24 cellular contexts compared by ENCODE assay signal in the genomic region with DNA sequence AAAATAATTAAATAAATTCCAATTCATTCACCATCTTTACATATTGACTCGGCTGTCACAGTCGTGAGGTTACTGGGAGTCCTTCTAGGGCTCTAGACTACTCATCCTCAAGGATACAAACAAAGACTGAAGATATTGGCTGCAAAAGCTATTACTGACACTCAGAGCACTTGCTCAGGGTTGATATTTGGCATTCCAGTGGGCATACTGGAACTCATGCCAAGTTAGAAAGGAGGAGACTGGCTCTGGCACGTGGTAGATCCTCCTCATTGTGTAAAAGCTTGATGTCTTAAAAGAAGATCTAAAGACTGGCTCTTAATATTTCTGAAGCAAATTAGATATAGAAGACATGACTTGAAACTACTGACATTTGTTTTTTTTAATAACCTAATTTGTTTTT.
"Had no signal": no experiment of that assay in that cellular context is flagged by ENCODE, and none has a peak within 500 bp of the region (broad histone marks: within the 10 kb centered on the region; RNA-seq: fewer than 3 reads in every experiment).

No MANE protein-coding gene starts in this region.

- H3K9me3 Mint-ChIP-seq: memory B cell; neural progenitor cell; T-helper 2 cell treated with Interferon-gamma antibody and Interleukin-4, amounts not matched to agents 5 μg/mL and 100 μg/mL, for 36 hours had no signal

- DNase-seq: activated CD4-positive, alpha-beta T cell treated with anti-CD3 and anti-CD28 coated beads for 36 hours; activated CD4-positive, alpha-beta T cell treated with anti-CD3 and anti-CD28 coated beads, Interleukin-2, amount 50 U/mL, for 4 hours; activated CD4-positive, CD25-positive, alpha-beta regulatory T cell; activated naive CD4-positive, alpha-beta T cell; activated T-cell treated with anti-CD3 and anti-CD28 coated beads for 4 hours; activated T-cell treated with anti-CD3 and anti-CD28 coated beads, Interleukin-2, amount 50 U/mL, for 72 hours; anterior cingulate cortex; dermis blood vessel endothelial cell; effector CD4-positive, alpha-beta T cell; foreskin keratinocyte; heart right ventricle; midbrain; natural killer cell; occipital lobe; stimulated activated CD4-positive, alpha-beta T cell treated with anti-CD3 and anti-CD28 coated beads, Interleukin-15, amount 100 ng/mL, for 24 hours; T-helper 1 cell had no signal

- H3K27ac Mint-ChIP-seq: activated CD4-positive, alpha-beta T cell treated with anti-CD3 and anti-CD28 coated beads for 36 hours; activated naive CD8-positive, alpha-beta T cell; activated T-cell treated with anti-CD3 and anti-CD28 coated beads, Interleukin-2, amount 50 U/mL, for 72 hours; memory B cell; natural killer cell; neural progenitor cell; T-helper 2 cell treated with Interferon-gamma antibody and Interleukin-4, amounts not matched to agents 5 μg/mL and 100 μg/mL, for 36 hours had no signal

- H3K27ac ChIP-seq: foreskin keratinocyte, heart right ventricle, neural progenitor cell, right atrium auricular region, tibial nerve had no signal

- H3K36me3 Mint-ChIP-seq: activated naive CD8-positive, alpha-beta T cell; natural killer cell; neural progenitor cell had no signal

- ATAC-seq: activated CD4-positive, alpha-beta T cell treated with anti-CD3 and anti-CD28 coated beads for 36 hours; activated T-cell treated with anti-CD3 and anti-CD28 coated beads, Interleukin-2, amount 50 U/mL, for 72 hours; foreskin keratinocyte; heart right ventricle; natural killer cell had no signal

- H3K27me3 ChIP-seq: esophagus muscularis mucosa, foreskin keratinocyte, heart right ventricle, neural progenitor cell, right atrium auricular region, tibial nerve had no signal

- H3K4me1 ChIP-seq: foreskin keratinocyte, heart right ventricle, neural progenitor cell, right atrium auricular region, tibial nerve had no signal

- H3K4me2 ChIP-seq: neural progenitor cell had no signal

- H3K4me1 Mint-ChIP-seq: activated CD4-positive, alpha-beta T cell treated with anti-CD3 and anti-CD28 coated beads for 36 hours; central memory CD8-positive, alpha-beta T cell; natural killer cell had no signal

- H3K36me3 ChIP-seq: esophagus muscularis mucosa, heart right ventricle, neural progenitor cell, right atrium auricular region, tibial nerve had no signal

- H3K9ac ChIP-seq: neural progenitor cell had no signal

- H3K9me3 ChIP-seq: esophagus muscularis mucosa, heart right ventricle, right atrium auricular region, tibial nerve had no signal

- H3K27me3 Mint-ChIP-seq: activated CD4-positive, alpha-beta T cell treated with anti-CD3 and anti-CD28 coated beads for 36 hours; activated naive CD8-positive, alpha-beta T cell; central memory CD8-positive, alpha-beta T cell; memory B cell had no signal

- H3K4me3 ChIP-seq: esophagus muscularis mucosa, heart right ventricle, neural progenitor cell, right atrium auricular region, tibial nerve had no signal

- H2AFZ ChIP-seq: neural progenitor cell had no signal

- H3K4me3 Mint-ChIP-seq: activated CD4-positive, alpha-beta T cell treated with anti-CD3 and anti-CD28 coated beads for 36 hours; activated naive CD8-positive, alpha-beta T cell; activated T-cell treated with anti-CD3 and anti-CD28 coated beads, Interleukin-2, amount 50 U/mL, for 72 hours; central memory CD8-positive, alpha-beta T cell; memory B cell; natural killer cell; neural progenitor cell; T-helper 2 cell treated with Interferon-gamma antibody and Interleukin-4, amounts not matched to agents 5 μg/mL and 100 μg/mL, for 36 hours had no signal
